In genomic region chr5:181159286-181160143, GRCh38 we compare ENCODE assay signal across 8 cellular contexts. TPM values are rescaled to one million over a fixed set of nuclear protein-coding genes. Genes with fewer than 3 reads are reported as not detected.
A peak's percentile ranks its signal among the peaks of the same experiment; 100 is the strongest.
DNase-seq lines count a peak whose midpoint lies in the region; ATAC-seq and TF ChIP-seq lines count a peak whose summit lies in the region.

No MANE protein-coding gene starts in this region.

- intact Hi-C loops in thyroid gland (cut with DNase I) = loop anchor here (5.0 kb wide), 1 partner anchor 292 kb away; no protein-coding TSS in a partner anchor

- H3K9me3 ChIP-seq in RWPE2 (ENCODE audit: severe bottlenecking) (no peaks in the 10 kb centered on the region), thyroid gland (no peaks in the 10 kb centered on the region)

- no peaks in the 10 kb centered on the region for H3K9me3 Mint-ChIP-seq in osteocyte (ENCODE audit: unreplicated experiment)

- TF ChIP-seq CTCF in LNCAP (IDR thresholded peaks at IDR 0.05) = peak; percentile 88
- peak; percentile 99 for TF ChIP-seq CTCF in RWPE2 (IDR thresholded peaks at IDR 0.05; ENCODE audit: poor library complexity, severe bottlenecking)
- TF ChIP-seq CTCF in foreskin keratinocyte (conservative IDR thresholded peaks at IDR 0.05) = peak; percentile 93
- peak; percentile 91 for TF ChIP-seq CTCF in osteocyte (IDR thresholded peaks at IDR 0.05)
- TF ChIP-seq CTCF in thyroid gland (IDR thresholded peaks at IDR 0.05) = peak; percentile 77 to 92 (median 83)

- H3K4me3 Mint-ChIP-seq in osteocyte (ENCODE audit: unreplicated experiment) = peak overlapping the region; percentile 71

- H3K27ac ChIP-seq in RWPE2 (ENCODE audit: poor library complexity, severe bottlenecking) (peak overlapping the region; percentile 65), foreskin keratinocyte (peak overlapping the region; percentile 76), thyroid gland (no peak overlapping the region)

- H3K27me3 ChIP-seq in RWPE2 (ENCODE audit: insufficient read depth, poor library complexity, severe bottlenecking) (no peaks in the 10 kb centered on the region), foreskin keratinocyte (peaks cover 7% of the 10 kb centered on the region), thyroid gland (no peaks in the 10 kb centered on the region)

- peaks cover 8% of the 10 kb centered on the region for H3K4me1 ChIP-seq in RWPE2 (ENCODE audit: insufficient read depth, poor library complexity, severe bottlenecking)
- peaks cover 7% of the 10 kb centered on the region for H3K4me1 ChIP-seq in foreskin keratinocyte
- no peaks in the 10 kb centered on the region for H3K4me1 ChIP-seq in thyroid gland

- H3K36me3 ChIP-seq in RWPE2 (ENCODE audit: low read depth) (no peaks in the 10 kb centered on the region), thyroid gland (no peaks in the 10 kb centered on the region)

- WGBS in thyroid gland, 2 donors = 43 to 56% methylated on average over 16 to 20 of the region's 20 CpGs

- peaks cover 10% of the 10 kb centered on the region for H3K4me1 Mint-ChIP-seq in osteocyte (ENCODE audit: unreplicated experiment)

- no peaks in the 10 kb centered on the region for H3K36me3 Mint-ChIP-seq in osteocyte (ENCODE audit: unreplicated experiment)

- peaks cover 28% of the 10 kb centered on the region for H3K27me3 Mint-ChIP-seq in osteocyte (ENCODE audit: unreplicated experiment)

- peak overlapping the region; percentile 93 for H3K27ac Mint-ChIP-seq in osteocyte (ENCODE audit: unreplicated experiment)

- no peak for TF ChIP-seq POLR2A in thyroid gland (IDR thresholded peaks at IDR 0.05)

- DNase-seq in EL = peak; percentile 82
- DNase-seq in GOT3 (lab: John Stamatoyannopoulos, UW) = peak; percentile 75
- peak; percentile 81 for DNase-seq in RWPE2 (ENCODE audit: low spot score)
- peak; percentile 83 for DNase-seq in activated T-helper 9 cell treated with anti-CD3 and anti-CD28 coated beads, Interleukin-2, amount 50 U/mL, for 16 hours (ENCODE audit: low read depth)
- peak; percentile 34 to 58 for DNase-seq in foreskin keratinocyte
- DNase-seq in osteocyte (ENCODE audit: extremely low spot score, unreplicated experiment) = peak; percentile 95
- DNase-seq in thyroid gland = peak; percentile 81 to 87

- H3K4me3 ChIP-seq in RWPE2 (ENCODE audit: severe bottlenecking) (no peak overlapping the region), thyroid gland (replicated peaks in 1 of 3) (no peak overlapping the region)

- peak; percentile 90 for ATAC-seq in RWPE2 (ENCODE audit: low read depth)
- peak; percentile 80 for ATAC-seq in foreskin keratinocyte

RNA-seq across cellular contexts. Expression of gene OR2V2, which starts 12.1 kb away (rescaled TPM):
- total RNA-seq in foreskin keratinocyte (not detected in 2 replicates), osteocyte (not detected in 2 replicates), thyroid gland (not detected)
- polyA plus RNA-seq in foreskin keratinocyte = not detected in 2 replicates

RNA-seq across cellular contexts. Expression of gene OR2V1, which starts 28.5 kb away (rescaled TPM):
- not detected in 2 replicates for total RNA-seq in foreskin keratinocyte
- polyA plus RNA-seq in foreskin keratinocyte = not detected in 2 replicates
- not detected in 2 replicates for total RNA-seq in osteocyte
- not detected for total RNA-seq in thyroid gland

RNA-seq across cellular contexts. Expression of gene TRIM7, which starts 45.5 kb away (rescaled TPM):
- total RNA-seq in foreskin keratinocyte (33.3 and 37.6 TPM in 2 replicates), osteocyte (3.8 and 4.0 TPM in 2 replicates), thyroid gland (10 to 100 TPM; 12.3 to 14.2 (median 13.0) TPM)
- 36.7 and 39.0 TPM in 2 replicates for polyA plus RNA-seq in foreskin keratinocyte

Comparison
In these comparisons a context has a peak if more than half of its experiments do, and no peak if none do; other contexts are left out.
1. H3K27ac ChIP-seq: peak in RWPE2 (single experiment) and foreskin keratinocyte (single experiment); none in thyroid gland (0 of 3).
2. Peak in every context shown above with its lines, with median percentiles within 50 percentile points of each other: DNase-seq and CTCF ChIP-seq.